In genomic region chr10:116787893-116788665, GRCh38 we compare ENCODE assay signal across 8 cellular contexts.
DNase-seq lines count a peak whose midpoint lies in the region; ATAC-seq lines count a peak whose summit lies in the region.

No MANE protein-coding gene starts in this region.

- ATAC-seq in GM18909 (IDR thresholded peaks at IDR 0.05; ENCODE audit: poor library complexity, unreplicated experiment) (peak; percentile 85), HG03378 (IDR thresholded peaks at IDR 0.05; ENCODE audit: unreplicated experiment) (peak; percentile 74)

- H3K27me3 ChIP-seq in mucosa of rectum (ENCODE audit: control insufficient read depth in 2 of 2, insufficient read depth in 2 of 2, low read length in 2 of 2): no peaks in the 10 kb centered on the region

- H3K4me1 ChIP-seq in mucosa of rectum (ENCODE audit: control insufficient read depth in 2 of 2, insufficient read depth in 2 of 2, low read length in 2 of 2): peaks cover 3% of the 10 kb centered on the region in 2 donors

- peak overlapping the region; percentile 50 to 68 for H3K4me3 ChIP-seq in mucosa of rectum (ENCODE audit: low read length in 2 of 2)

- peak; percentile 82 for DNase-seq in AG20443 (ENCODE audit: low spot score)
- DNase-seq in NOMO-1 (lab: John Stamatoyannopoulos, UW; ENCODE audit: unreplicated experiment in 2 of 2): peak; percentile 36 to 46
- peak; percentile 41 for DNase-seq in activated CD8-positive, alpha-beta memory T cell treated with anti-CD3 and anti-CD28 coated beads, Interleukin-2, amount 50 U/mL, for 24 hours (ENCODE audit: extremely low read depth)
- DNase-seq in epidermal melanocyte (ENCODE audit: insufficient read length, low spot score): peak; percentile 50
- DNase-seq in stimulated activated CD8-positive, alpha-beta memory T cell treated with anti-CD3 and anti-CD28 coated beads, Interleukin-4, amount 100 ng/mL, for 24 hours (ENCODE audit: low read depth): peak; percentile 60

- H3K36me3 ChIP-seq in mucosa of rectum (ENCODE audit: control insufficient read depth in 2 of 2, insufficient read depth in 2 of 2, low read length in 2 of 2): no peaks in the 10 kb centered on the region

- no peak overlapping the region for H3K27ac ChIP-seq in mucosa of rectum (ENCODE audit: low read depth in 2 of 2, low read length in 2 of 2)

- H3K9me3 ChIP-seq in mucosa of rectum (ENCODE audit: control insufficient read depth in 2 of 2, low read length in 2 of 2): no peaks in the 10 kb centered on the region

- no peak overlapping the region for H3K9ac ChIP-seq in mucosa of rectum (ENCODE audit: low read depth in 1 of 2, low read length in 2 of 2)
